8 cellular contexts compared by ENCODE assay signal in genomic region chr7:118195837-118196474, GRCh38. TPM values are rescaled to one million over a fixed set of nuclear protein-coding genes. Genes with fewer than 3 reads are reported as not detected.
DNase-seq lines count a peak whose midpoint lies in the region; ATAC-seq and TF ChIP-seq lines count a peak whose summit lies in the region.

No MANE protein-coding gene starts in this region.

- BruUV-seq in PC-9 (replicated peaks; lab: Mats Ljungman, UMichigan) = no TSS peak

- TF ChIP-seq CTCF in GM10266 (IDR thresholded peaks at IDR 0.05; ENCODE audit: control insufficient read depth, insufficient read depth, low read depth, missing control alignments) (peak; percentile 69), PC-9 (conservative IDR thresholded peaks at IDR 0.05) (peak; percentile 80), adrenal gland (IDR thresholded peaks at IDR 0.05) (peak; percentile 53 to 66 (median 55)), hepatocyte (IDR thresholded peaks at IDR 0.05; ENCODE audit: poor library complexity) (peak; percentile 66), gastrocnemius medialis (IDR thresholded peaks at IDR 0.05 in 4 of 5, conservative IDR thresholded peaks at IDR 0.05 in 1 of 5) (peak in 4 of 5 experiments; percentile 33 to 62 (median 43))

- H3K27ac ChIP-seq in PC-9 (no peak overlapping the region), adrenal gland (no peak overlapping the region), hepatocyte (no peak overlapping the region), gastrocnemius medialis (no peak overlapping the region)

- H3K4me3 ChIP-seq in PC-9 (no peak overlapping the region), adrenal gland (no peak overlapping the region), hepatocyte (no peak overlapping the region), gastrocnemius medialis (no peak overlapping the region)

- H3K27me3 ChIP-seq in PC-9 (ENCODE audit: insufficient read depth, low read depth) = no peaks in the 10 kb centered on the region
- no peaks in the 10 kb centered on the region for H3K27me3 ChIP-seq in adrenal gland
- no peaks in the 10 kb centered on the region for H3K27me3 ChIP-seq in hepatocyte
- no peaks in the 10 kb centered on the region for H3K27me3 ChIP-seq in gastrocnemius medialis

- H4K20me1 ChIP-seq in PC-9 (ENCODE audit: insufficient read depth) (no peaks in the 10 kb centered on the region), hepatocyte (ENCODE audit: insufficient read depth, poor library complexity, severe bottlenecking) (no peaks in the 10 kb centered on the region)

- WGBS in adrenal gland, 4 donors = 39 to 43% (median 41%) methylated on average over 6 of the region's 6 CpGs
- WGBS in hepatocyte (ENCODE audit: low lambda C conversion rate, missing lambda C conversion rate) = 55% methylated on average over 6 of the region's 6 CpGs

- peak; percentile 28 for DNase-seq in GM10266 (ENCODE audit: extremely low spot score)
- peak; percentile 63 for DNase-seq in KBM-7
- DNase-seq in PC-9 = peak; percentile 48 to 49
- DNase-seq in adrenal gland = peak; percentile 46 to 82 (median 62)
- DNase-seq in hepatocyte (ENCODE audit: low spot score) = peak; percentile 85
- DNase-seq in gastrocnemius medialis = no peak
- no peak for DNase-seq in HuH-7.5 (ENCODE audit: low spot score)

- no peak overlapping the region for H3K4me2 ChIP-seq in PC-9
- H3K4me2 ChIP-seq in hepatocyte = no peak overlapping the region

- H3K9me2 ChIP-seq in PC-9 (ENCODE audit: insufficient read depth) (no peaks in the 10 kb centered on the region), hepatocyte (replicated peaks; ENCODE audit: insufficient read depth) (no peaks in the 10 kb centered on the region)

- TF ChIP-seq POLR2A in adrenal gland (IDR thresholded peaks at IDR 0.05) (no peak), gastrocnemius medialis (IDR thresholded peaks at IDR 0.05) (no peak)

- in situ Hi-C loops in KBM-7 (cut with MboI; ENCODE audit: low pct_unique_long_range_greater_than_20kb, low sequenced_read_pairs) = no loop called here
- in situ Hi-C loops in gastrocnemius medialis (cut with MboI; ENCODE audit: low sequenced_read_pairs in 4 of 4) = no loop called here

- intact Hi-C loops in PC-9 (cut with micrococcal nuclease; ENCODE audit: unreplicated experiment) = loop anchor here (5.0 kb wide), 3 partner anchors 444 to 794 kb away; no protein-coding TSS in a partner anchor
- intact Hi-C loops in adrenal gland (cut with DNase I) = no loop called here
- intact Hi-C loops in gastrocnemius medialis (cut with DNase I; ENCODE audit: low total_unique reads) = no loop called here

- H3K79me2 ChIP-seq in PC-9 (ENCODE audit: low read depth) (no peaks in the 10 kb centered on the region), hepatocyte (no peaks in the 10 kb centered on the region)

- H3K36me3 ChIP-seq in PC-9 (ENCODE audit: low read depth) (peaks cover 11% of the 10 kb centered on the region; the same call in 1 of the 2 replicates), adrenal gland (replicated peaks in 1 of 2) (peaks cover 0 to 4% of the 10 kb centered on the region in 2 donors), hepatocyte (replicated peaks; ENCODE audit: insufficient read depth, low read depth) (no peaks in the 10 kb centered on the region), gastrocnemius medialis (peaks cover 0 to 12% of the 10 kb centered on the region in 2 donors)

- ATAC-seq in GM21723 (IDR thresholded peaks at IDR 0.05; ENCODE audit: unreplicated experiment) (peak; percentile 81), gastrocnemius medialis (peak in 1 of 2 donors; percentile 46)

- no peaks in the 10 kb centered on the region for H3K9me3 ChIP-seq in PC-9 (ENCODE audit: insufficient read depth, low read depth)
- no peaks in the 10 kb centered on the region for H3K9me3 ChIP-seq in adrenal gland (replicated peaks in 1 of 3)
- H3K9me3 ChIP-seq in hepatocyte (ENCODE audit: low read depth) = no peaks in the 10 kb centered on the region
- H3K9me3 ChIP-seq in gastrocnemius medialis = no peaks in the 10 kb centered on the region

- no peaks in the 10 kb centered on the region for H3K4me1 ChIP-seq in PC-9 (replicated peaks; ENCODE audit: insufficient read depth)
- H3K4me1 ChIP-seq in adrenal gland (replicated peaks in 1 of 2) = no peaks in the 10 kb centered on the region
- H3K4me1 ChIP-seq in hepatocyte (ENCODE audit: insufficient read depth) = no peaks in the 10 kb centered on the region
- H3K4me1 ChIP-seq in gastrocnemius medialis = no peaks in the 10 kb centered on the region

- CTCF ChIA-PET in PC-9 (lab: Charles Lee) = interaction anchor here (0.6 kb wide), 1 partner anchor 1068 kb away, joined by 3 read pairs; no protein-coding TSS in a partner anchor

- POLR2A ChIA-PET in PC-9 (lab: Charles Lee; ENCODE audit: unreplicated experiment) = no interaction called here

- peaks cover 16% of the 10 kb centered on the region; the same call in 1 of the 2 replicates for H3F3A ChIP-seq in PC-9 (ENCODE audit: insufficient read depth, low read depth)

- H2AFZ ChIP-seq in PC-9 (no peak overlapping the region), hepatocyte (no peak overlapping the region)

RNA-seq across cellular contexts. Expression of gene LSM8, which starts 12.0 kb away (rescaled TPM):
- total RNA-seq in PC-9 (2021) (55.0 and 61.5 TPM in 2 replicates), adrenal gland (10 to 100 TPM in 7 of 8 donors, 1 to 10 TPM in 1; 5.3 to 29.0 (median 20.0) TPM), hepatocyte (39.1 and 43.9 TPM in 2 replicates), gastrocnemius medialis (10 to 100 TPM; 13.0 to 28.1 (median 17.7) TPM)
- polyA plus RNA-seq in adrenal gland (10 to 100 TPM; 24.2 to 44.6 (median 24.4) TPM), hepatocyte (34.4 and 44.4 TPM in 2 replicates)

RNA-seq across cellular contexts. Expression of gene ANKRD7, which starts 28.5 kb away (rescaled TPM):
- total RNA-seq in PC-9 (2021) (2.4 and 6.9 TPM in 2 replicates), adrenal gland (1 to 10 TPM in 5 of 8 donors, under 1 TPM in 2, not detected in 1; 0.48 to 1.9 (median 1.2) TPM), hepatocyte (0.10 TPM in 1 of 2 replicates, not detected in the other), gastrocnemius medialis (under 1 TPM in 1 of 4 donors, not detected in 3; 0.27 TPM)
- polyA plus RNA-seq in adrenal gland (1 to 10 TPM in 2 of 3 donors, under 1 TPM in 1; 0.71 to 2.0 (median 1.1) TPM), hepatocyte (0.34 TPM in 1 of 2 replicates, not detected in the other)

Comparison
In these comparisons a context has a peak if more than half of its experiments do, and no peak if none do; other contexts are left out.
1. DNase-seq: peak in GM10266 (single experiment), KBM-7 (single experiment), PC-9 (2 of 2), adrenal gland (7 of 7) and hepatocyte (single experiment); none in gastrocnemius medialis (0 of 2) and HuH-7.5 (single experiment).
2. Peak in every context shown above with its lines, with median percentiles within 50 percentile points of each other: CTCF ChIP-seq.